ENCODE assay signal across 31 cellular contexts in genomic region chr11:25941353-25941752, GRCh38.
DNase-seq lines count a peak whose midpoint lies in the region; ATAC-seq and TF ChIP-seq lines count a peak whose summit lies in the region.
"Had no signal": no experiment of that assay in that cellular context is flagged by ENCODE, and none has a peak within 500 bp of the region (broad histone marks: within the 10 kb centered on the region; RNA-seq: fewer than 3 reads in every experiment).

No MANE protein-coding gene starts in this region.

- no peak overlapping the region for H3K4me3 Mint-ChIP-seq in natural killer cell treated with Interleukin-12 subunit alpha and Interleukin-12 subunit beta and Interleukin-15 and Interleukin-18, amount 100 ng/mL, for 72 hours
- H3K4me3 Mint-ChIP-seq: B cell; CD14-positive monocyte; CD4-positive, alpha-beta memory T cell; CD4-positive, alpha-beta T cell; CD4-positive, CD25-positive, alpha-beta regulatory T cell; CD8-positive, alpha-beta T cell had no signal

- H3K4me3 ChIP-seq in psoas muscle (no peak overlapping the region), gastrocnemius medialis (no peak overlapping the region)
- H3K4me3 ChIP-seq: A549; BLaER1; BLaER1 treated with 17β-estradiol and CSF1 and Interleukin-3, amounts not matched to agents 10 nM and 100 nM had no signal

- no peak for TF ChIP-seq POLR2A in gastrocnemius medialis (IDR thresholded peaks at IDR 0.05)

- in situ Hi-C loops in gastrocnemius medialis (cut with MboI; ENCODE audit: low sequenced_read_pairs in 4 of 4) = no loop called here

- H3K9me3 ChIP-seq in psoas muscle = no peaks in the 10 kb centered on the region
- no peaks in the 10 kb centered on the region for H3K9me3 ChIP-seq in gastrocnemius medialis
- H3K9me3 ChIP-seq: A549, BE2C, BLaER1, Caco-2 had no signal

- H3K4me1 ChIP-seq in psoas muscle = peaks cover 12% of the 10 kb centered on the region
- peaks cover 18 to 32% of the 10 kb centered on the region in 2 donors for H3K4me1 ChIP-seq in gastrocnemius medialis
- H3K4me1 ChIP-seq: A549; BE2C; BLaER1; BLaER1 treated with 17β-estradiol and CSF1 and Interleukin-3, amounts not matched to agents 10 nM and 100 nM; Caco-2 had no signal

- H3K27ac ChIP-seq in psoas muscle (peak overlapping the region; percentile 37), gastrocnemius medialis (peak overlapping the region in 3 of 4 donors; percentile 55 to 71 (median 70))
- H3K27ac ChIP-seq: 22Rv1; A549; BLaER1; BLaER1 treated with 17β-estradiol and CSF1 and Interleukin-3, amounts not matched to agents 10 nM and 100 nM; C4-2B had no signal

- intact Hi-C loops in psoas muscle (cut with DNase I) (no loop called here), gastrocnemius medialis (cut with DNase I; ENCODE audit: low total_unique reads) (no loop called here)

- no peak for TF ChIP-seq CTCF in psoas muscle (IDR thresholded peaks at IDR 0.05)
- TF ChIP-seq CTCF in gastrocnemius medialis (IDR thresholded peaks at IDR 0.05 in 4 of 5, conservative IDR thresholded peaks at IDR 0.05 in 1 of 5) = no peak

- H3K9me3 Mint-ChIP-seq in natural killer cell treated with Interleukin-12 subunit alpha and Interleukin-12 subunit beta and Interleukin-15 and Interleukin-18, amount 100 ng/mL, for 72 hours = peaks cover 14% of the 10 kb centered on the region

- H3K36me3 ChIP-seq in psoas muscle (ENCODE audit: insufficient read depth in 1 of 2, low read depth in 1 of 2) (no peaks in the 10 kb centered on the region), gastrocnemius medialis (no peaks in the 10 kb centered on the region)
- H3K36me3 ChIP-seq: BE2C; BLaER1; BLaER1 treated with 17β-estradiol and CSF1 and Interleukin-3, amounts not matched to agents 10 nM and 100 nM had no signal

- H3K4me1 Mint-ChIP-seq in natural killer cell treated with Interleukin-12 subunit alpha and Interleukin-12 subunit beta and Interleukin-15 and Interleukin-18, amount 100 ng/mL, for 72 hours (ENCODE audit: low read depth in 2 of 2) = no peaks in the 10 kb centered on the region
- H3K4me1 Mint-ChIP-seq: B cell; CD14-positive monocyte; CD4-positive, alpha-beta memory T cell; CD4-positive, CD25-positive, alpha-beta regulatory T cell; CD8-positive, alpha-beta memory T cell had no signal

- no peaks in the 10 kb centered on the region for H3K27me3 Mint-ChIP-seq in natural killer cell treated with Interleukin-12 subunit alpha and Interleukin-12 subunit beta and Interleukin-15 and Interleukin-18, amount 100 ng/mL, for 72 hours
- H3K27me3 Mint-ChIP-seq: CD4-positive, alpha-beta memory T cell; CD4-positive, alpha-beta T cell; CD4-positive, CD25-positive, alpha-beta regulatory T cell; CD8-positive, alpha-beta memory T cell had no signal

- H3K27ac Mint-ChIP-seq in natural killer cell treated with Interleukin-12 subunit alpha and Interleukin-12 subunit beta and Interleukin-15 and Interleukin-18, amount 100 ng/mL, for 72 hours = no peak overlapping the region
- H3K27ac Mint-ChIP-seq: B cell; CD14-positive monocyte; CD4-positive, alpha-beta memory T cell; CD4-positive, alpha-beta T cell; CD4-positive, CD25-positive, alpha-beta regulatory T cell; CD8-positive, alpha-beta memory T cell; CD8-positive, alpha-beta T cell had no signal

- 31 to 44% (median 32%) methylated on average over 1 of the region's 1 CpG for WGBS in psoas muscle, 3 donors

- H3K27me3 ChIP-seq in psoas muscle (ENCODE audit: insufficient read depth in 3 of 3, low read length in 2 of 3) = no peaks in the 10 kb centered on the region
- H3K27me3 ChIP-seq in gastrocnemius medialis = no peaks in the 10 kb centered on the region
- H3K27me3 ChIP-seq: BE2C; BLaER1; BLaER1 treated with 17β-estradiol and CSF1 and Interleukin-3, amounts not matched to agents 10 nM and 100 nM had no signal

- H3K36me3 Mint-ChIP-seq in natural killer cell treated with Interleukin-12 subunit alpha and Interleukin-12 subunit beta and Interleukin-15 and Interleukin-18, amount 100 ng/mL, for 72 hours = no peaks in the 10 kb centered on the region
- H3K36me3 Mint-ChIP-seq: CD14-positive monocyte; CD4-positive, alpha-beta memory T cell; CD4-positive, CD25-positive, alpha-beta regulatory T cell; CD8-positive, alpha-beta memory T cell; CD8-positive, alpha-beta T cell had no signal

- peak in 3 of 4 donors; percentile 71 to 89 (median 76) for ATAC-seq in psoas muscle
- ATAC-seq in gastrocnemius medialis = peak; percentile 68 to 82
- no peak for ATAC-seq in HG02798 (IDR thresholded peaks at IDR 0.05; ENCODE audit: poor library complexity, unreplicated experiment)
- no peak for ATAC-seq in natural killer cell treated with Interleukin-12 subunit alpha and Interleukin-12 subunit beta and Interleukin-15 and Interleukin-18, amount 100 ng/mL, for 72 hours
- ATAC-seq: A549; CD8-positive, alpha-beta T cell had no signal

- DNase-seq in psoas muscle = no peak
- no peak for DNase-seq in gastrocnemius medialis
- no peak for DNase-seq in natural killer cell treated with Interleukin-12 subunit alpha and Interleukin-12 subunit beta and Interleukin-15 and Interleukin-18, amount 100 ng/mL, for 72 hours (ENCODE audit: low spot score)
- DNase-seq: 8988T; ACHN; AML-193; BE2C; C1 segment of cervical spinal cord; Caco-2; Calu3; CD4-positive, alpha-beta memory T cell; CD4-positive, alpha-beta T cell; CD4-positive, CD25-positive, alpha-beta regulatory T cell; CD8-positive, alpha-beta memory T cell; CD8-positive, alpha-beta T cell; COR-L47; DMS 273 treated with DMSO at 0.1 percent for 48 hours; DMS153; DMS53; DMS79; DMS79 treated with DMSO at 0.1 percent for 48 hours; DND-41; EL had no signal

Comparison
In these comparisons a context has a peak if more than half of its experiments do, and no peak if none do; other contexts are left out.
1. ATAC-seq: peak in psoas muscle (3 of 4) and gastrocnemius medialis (2 of 2); none in HG02798 (single experiment) and natural killer cell treated with Interleukin-12 subunit alpha and Interleukin-12 subunit beta and Interleukin-15 and Interleukin-18, amount 100 ng/mL, for 72 hours (0 of 2).